1 cellular context compared by ENCODE assay signal in genomic region chr19:52748336-52748950, GRCh38.
TF ChIP-seq lines count a peak whose summit lies in the region.

No MANE protein-coding gene starts in this region.

TF ChIP-seq in HEK293T, 16 proteins besides CTCF, POLR2A, EP300 and RAD21 (continued from another document):
- TF ChIP-seq PKNOX1 (IDR thresholded peaks at IDR 0.05) (no peak), HDGF (IDR thresholded peaks at IDR 0.05; ENCODE audit: borderline replicate concordance) (no peak), FOXK2 (IDR thresholded peaks at IDR 0.05) (no peak), FOXM1 (IDR thresholded peaks at IDR 0.05; ENCODE audit: borderline replicate concordance) (no peak), ZNF384 (IDR thresholded peaks at IDR 0.05) (no peak)
